Comparison of ENCODE assay signal across 27 cellular contexts in the genomic region with DNA sequence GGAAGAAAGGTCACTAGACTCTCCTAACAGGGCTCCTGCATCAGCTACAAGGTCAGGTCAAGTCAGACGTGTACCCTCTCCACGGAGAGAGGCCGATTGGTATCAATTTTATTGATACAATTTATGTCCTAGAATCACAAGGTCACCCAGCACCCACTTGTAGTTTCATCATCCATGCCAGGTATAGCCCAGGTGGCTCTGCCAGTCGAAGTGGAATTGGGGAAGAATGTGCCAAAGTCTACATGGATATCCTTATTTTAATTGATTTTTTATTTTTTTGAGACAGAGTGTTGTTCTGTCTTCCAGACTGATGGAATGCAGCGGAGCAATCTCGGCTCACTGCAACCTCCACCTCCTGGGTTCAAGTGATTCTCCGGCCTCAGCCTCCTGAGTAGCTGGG.
"Had no signal": no experiment of that assay in that cellular context is flagged by ENCODE, and none has a peak within 500 bp of the region (broad histone marks: within the 10 kb centered on the region; RNA-seq: fewer than 3 reads in every experiment).

No MANE protein-coding gene starts in this region.

- H2AFZ ChIP-seq: neural progenitor cell, parathyroid adenoma had no signal

- H3K4me1 ChIP-seq: parathyroid adenoma, psoas muscle, spleen, thyroid gland, tibial nerve, upper lobe of left lung, uterus had no signal

- H3K27ac ChIP-seq: neural progenitor cell, ovary, parathyroid adenoma, psoas muscle, skin epidermis, spleen, stomach, thoracic aorta, thyroid gland, tibial nerve, upper lobe of left lung, uterus had no signal

- H3K4me3 ChIP-seq: neural progenitor cell, ovary, psoas muscle, skin epidermis, smooth muscle cell, spleen, stomach, thoracic aorta, thyroid gland, tibial nerve, upper lobe of left lung, uterus had no signal

- H3K36me3 ChIP-seq: neural progenitor cell, ovary, spleen, stomach, thoracic aorta, thyroid gland, tibial nerve, upper lobe of left lung, uterus had no signal

- H3K27me3 ChIP-seq: neural progenitor cell, ovary, stomach, thyroid gland, tibial nerve, upper lobe of left lung, uterus had no signal

- H3K9me3 ChIP-seq: thyroid gland had no signal

- DNase-seq: naive thymus-derived CD4-positive, alpha-beta T cell; natural killer cell; occipital lobe; ovary; posterior cingulate gyrus; psoas muscle; right cardiac atrium; stimulated activated CD4-positive, alpha-beta T cell treated with anti-CD3 and anti-CD28 coated beads, Interleukin-12 subunit alpha, Interleukin-12 subunit beta, amount 100 ng/mL, for 4 hours; stimulated activated CD4-positive, alpha-beta T cell treated with anti-CD3 and anti-CD28 coated beads, Interleukin-1b, Interleukin-23, amount 100 ng/mL, for 48 hours; stimulated activated CD4-positive, alpha-beta T cell treated with anti-CD3 and anti-CD28 coated beads, Interleukin-4, amount 100 ng/mL, for 1 hour; stimulated activated CD4-positive, alpha-beta T cell treated with anti-CD3 and anti-CD28 coated beads, Interleukin-4, amount 100 ng/mL, for 4 hours; stimulated activated CD8-positive, alpha-beta memory T cell treated with anti-CD3 and anti-CD28 coated beads, Interleukin-4, amount 100 ng/mL, for 48 hours; stimulated activated naive B cell treated with anti-CD40 and anti-IgM and Interleukin-4, amounts not matched to agents 10 μg/mL and 1 μg/mL and 100 μg/mL, for 72 hours; stimulated activated naive CD4-positive, alpha-beta T cell treated with Interleukin-2 at 50 U/mL for 16 hours; stomach; thyroid gland; trophoblast cell; upper lobe of left lung; uterus had no signal

- ATAC-seq: naive thymus-derived CD4-positive, alpha-beta T cell; natural killer cell; psoas muscle; right cardiac atrium; sciatic nerve; stimulated activated naive B cell treated with anti-CD40 and anti-IgM and Interleukin-4, amounts not matched to agents 10 μg/mL and 1 μg/mL and 100 μg/mL, for 72 hours had no signal

- H3K79me2 ChIP-seq: parathyroid adenoma had no signal

- H3K4me2 ChIP-seq: neural progenitor cell, smooth muscle cell had no signal

- H3K9ac ChIP-seq: neural progenitor cell, parathyroid adenoma had no signal
